ENCODE assay signal across 8 cellular contexts in genomic region chr10:84267503-84268126, GRCh38. TPM values are rescaled to one million over a fixed set of nuclear protein-coding genes. Genes with fewer than 3 reads are reported as not detected.
A peak's percentile ranks its signal among the peaks of the same experiment; 100 is the strongest.
DNase-seq lines count a peak whose midpoint lies in the region; ATAC-seq and TF ChIP-seq lines count a peak whose summit lies in the region.

No MANE protein-coding gene starts in this region.

- no peak overlapping the region for H3K27ac Mint-ChIP-seq in stimulated activated memory B cell treated with anti-CD40 and anti-IgM and Interleukin-4, amounts not matched to agents 10 μg/mL and 1 μg/mL and 100 μg/mL, for 72 hours

- H3K4me1 Mint-ChIP-seq in stimulated activated memory B cell treated with anti-CD40 and anti-IgM and Interleukin-4, amounts not matched to agents 10 μg/mL and 1 μg/mL and 100 μg/mL, for 72 hours, result peaks cover 6% of the 10 kb centered on the region

- no peaks in the 10 kb centered on the region for H3K36me3 ChIP-seq in Karpas-422 (ENCODE audit: insufficient read depth, low read length)

- no peak overlapping the region for H2AFZ ChIP-seq in Karpas-422 (ENCODE audit: low read length)

- DNase-seq in activated gamma-delta T cell treated with Interleukin-2 at 50 U/mL for 16 hours (peak; percentile 64), activated gamma-delta T cell (lab: John Stamatoyannopoulos, UW) (no peak), Karpas-422 (peak; percentile 67), choroid plexus epithelial cell (ENCODE audit: low read depth) (peak; percentile 77), lung microvascular endothelial cell (ENCODE audit: low read depth in 2 of 2) (peak; percentile 36 to 74), T1000 (lab: John Stamatoyannopoulos, UW) (no peak)

- H3K9me3 Mint-ChIP-seq in stimulated activated memory B cell treated with anti-CD40 and anti-IgM and Interleukin-4, amounts not matched to agents 10 μg/mL and 1 μg/mL and 100 μg/mL, for 72 hours, result no peaks in the 10 kb centered on the region

- TF ChIP-seq CTCF in choroid plexus epithelial cell (conservative IDR thresholded peaks at IDR 0.05; ENCODE audit: low read depth, low read length), result peak; percentile 93

- H3K9me3 ChIP-seq in Karpas-422 (ENCODE audit: low read length), result no peaks in the 10 kb centered on the region

- H3K4me3 ChIP-seq in Karpas-422 (ENCODE audit: low read length) (no peak overlapping the region), choroid plexus epithelial cell (ENCODE audit: low read depth, low read length) (no peak overlapping the region)

- no peaks in the 10 kb centered on the region for H3K27me3 ChIP-seq in Karpas-422 (ENCODE audit: low read length)

- no peaks in the 10 kb centered on the region for H4K20me1 ChIP-seq in Karpas-422 (ENCODE audit: insufficient read depth, low read depth, low read length)

- H3K36me3 Mint-ChIP-seq in stimulated activated memory B cell treated with anti-CD40 and anti-IgM and Interleukin-4, amounts not matched to agents 10 μg/mL and 1 μg/mL and 100 μg/mL, for 72 hours, result no peaks in the 10 kb centered on the region

- H3K9me2 ChIP-seq in Karpas-422 (replicated peaks; ENCODE audit: insufficient read depth, low read length), result no peaks in the 10 kb centered on the region

- H3K27me3 Mint-ChIP-seq in stimulated activated memory B cell treated with anti-CD40 and anti-IgM and Interleukin-4, amounts not matched to agents 10 μg/mL and 1 μg/mL and 100 μg/mL, for 72 hours, result peaks cover 41% of the 10 kb centered on the region

- no peaks in the 10 kb centered on the region for H3K79me2 ChIP-seq in Karpas-422 (ENCODE audit: low read length)

- no peak overlapping the region for H3K4me3 Mint-ChIP-seq in stimulated activated memory B cell treated with anti-CD40 and anti-IgM and Interleukin-4, amounts not matched to agents 10 μg/mL and 1 μg/mL and 100 μg/mL, for 72 hours

- H3K9ac ChIP-seq in Karpas-422 (ENCODE audit: low read length), result no peak overlapping the region

- H3K4me2 ChIP-seq in Karpas-422 (ENCODE audit: low read depth, low read length, poor library complexity, severe bottlenecking), result no peak overlapping the region

- H3K4me1 ChIP-seq in Karpas-422 (ENCODE audit: low read length), result no peaks in the 10 kb centered on the region

- peak; percentile 71 to 81 for ATAC-seq in activated CD4-positive, CD25-positive, alpha-beta regulatory T cell treated with anti-CD3 and anti-CD28 coated beads, Interleukin-2, amount 50 U/mL, for 24 hours
- ATAC-seq in stimulated activated memory B cell treated with anti-CD40 and anti-IgM and Interleukin-4, amounts not matched to agents 10 μg/mL and 1 μg/mL and 100 μg/mL, for 72 hours, result peak; percentile 39

- H3K27ac ChIP-seq in Karpas-422 (ENCODE audit: low read length), result no peak overlapping the region

RNA-seq across cellular contexts. Expression of gene RGR, which starts 22.8 kb away (rescaled TPM):
- total RNA-seq in Karpas-422 (2014; rRNA removed; shearing (Covaris generic); ENCODE audit: low replicate concordance), result not detected in 2 replicates
- total RNA-seq in lung microvascular endothelial cell, result not detected in 2 replicates

RNA-seq across cellular contexts. Expression of gene LRIT1, which starts 26.3 kb away (rescaled TPM):
- not detected in 2 replicates for total RNA-seq in Karpas-422 (2014; rRNA removed; shearing (Covaris generic); ENCODE audit: low replicate concordance)
- not detected in 2 replicates for total RNA-seq in lung microvascular endothelial cell

RNA-seq across cellular contexts. Expression of gene LRIT2, which starts 42.3 kb away (rescaled TPM):
- not detected in 2 replicates for total RNA-seq in Karpas-422 (2014; rRNA removed; shearing (Covaris generic); ENCODE audit: low replicate concordance)
- not detected in 2 replicates for total RNA-seq in lung microvascular endothelial cell

Comparison
In these comparisons a context has a peak if more than half of its experiments do, and no peak if none do; other contexts are left out.
1. DNase-seq: peak in activated gamma-delta T cell treated with Interleukin-2 at 50 U/mL for 16 hours (single experiment), Karpas-422 (single experiment), choroid plexus epithelial cell (single experiment) and lung microvascular endothelial cell (2 of 2); none in activated gamma-delta T cell (single experiment) and T1000 (single experiment).